ENCODE assay signal across 17 cellular contexts in the genomic region with DNA sequence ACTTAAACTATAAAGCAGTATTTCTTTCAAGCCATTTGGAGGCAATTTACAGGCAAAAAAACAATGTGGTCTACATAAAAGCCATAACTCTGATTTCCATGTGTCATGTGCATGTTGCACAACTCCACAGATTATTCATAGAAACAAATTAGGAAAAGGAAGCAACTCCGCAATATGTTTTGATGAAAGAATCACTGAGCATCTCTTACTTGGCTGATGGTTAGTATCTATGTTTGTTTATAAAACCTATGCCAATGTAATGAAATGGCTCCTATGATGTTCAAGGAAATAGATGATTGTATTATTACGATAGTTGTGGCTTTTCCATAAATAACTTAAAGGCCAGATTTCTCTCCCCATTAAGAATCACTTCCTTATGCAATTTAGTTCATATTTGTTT.
A peak's percentile ranks its signal among the peaks of the same experiment; 100 is the strongest.
DNase-seq lines count a peak whose midpoint lies in the region; ATAC-seq, FAIRE-seq and TF ChIP-seq lines count a peak whose summit lies in the region.
"Had no signal": no experiment of that assay in that cellular context is flagged by ENCODE, and none has a peak within 500 bp of the region (broad histone marks: within the 10 kb centered on the region; RNA-seq: fewer than 3 reads in every experiment).

No MANE protein-coding gene starts in this region.

- no peak overlapping the region for H3K9ac ChIP-seq in K562 (ENCODE audit: insufficient read depth in 1 of 2, low read depth in 2 of 2, low read length in 2 of 2)

- DNase-seq in AG09309 (ENCODE audit: low read depth) (peak; percentile 77), HCEC 1CT (peak; percentile 96), K562 (ENCODE audit: extremely low read depth in 1 of 4, low spot score in 3 of 4) (no peak), iris pigment epithelial cell (ENCODE audit: low read depth) (peak; percentile 88), HuH-7.5 (ENCODE audit: low spot score) (no peak), right atrium auricular region (ENCODE audit: low spot score) (no peak), testis (no peak)
- DNase-seq: activated naive CD8-positive, alpha-beta T cell treated with anti-CD3 and anti-CD28 coated beads, Interleukin-2, amount 50 U/mL, for 24 hours; DMS153; effector memory CD8-positive, alpha-beta T cell; MG63; NCI-H2029; NCI-H510A treated with DMSO at 0.1 percent for 48 hours; nucleus accumbens had no signal

- no peaks in the 10 kb centered on the region for H3K9me3 ChIP-seq in K562 (replicated peaks; ENCODE audit: control insufficient read depth, insufficient read depth, low read depth, low read length)
- H3K9me3 ChIP-seq in right atrium auricular region: no peaks in the 10 kb centered on the region
- no peaks in the 10 kb centered on the region for H3K9me3 ChIP-seq in testis
- H3K9me3 ChIP-seq: HAP-1, MG63 had no signal

- in situ Hi-C loops in K562 (cut with MboI): no loop called here

- TF ChIP-seq CTCF in AG09309 (IDR thresholded peaks at IDR 0.05; ENCODE audit: control insufficient read depth, insufficient read depth, low read depth, low read length, missing control alignments): no peak
- TF ChIP-seq CTCF in K562 (IDR thresholded peaks at IDR 0.05 in 2 of 3, conservative IDR thresholded peaks at IDR 0.05 in 1 of 3; ENCODE audit: insufficient read depth in 2 of 3, low read depth in 1 of 3, low read length in 3 of 3): no peak
- no peak for TF ChIP-seq CTCF in right atrium auricular region (IDR thresholded peaks at IDR 0.05)
- TF ChIP-seq CTCF in testis (IDR thresholded peaks at IDR 0.05): no peak

- BruUV-seq in K562 (replicated peaks; lab: Mats Ljungman, UMichigan): no TSS peak

- no peak for TF ChIP-seq POLR2A in K562 (conservative IDR thresholded peaks at IDR 0.05)
- TF ChIP-seq POLR2A in testis (IDR thresholded peaks at IDR 0.05): no peak

- intact Hi-C loops in K562 (cut with micrococcal nuclease) (no loop called here), testis (cut with DNase I; ENCODE audit: low total_unique reads) (no loop called here)

- TF ChIP-seq EP300 in K562 (IDR thresholded peaks at IDR 0.05; ENCODE audit: low read length): no peak

- H3K9me1 ChIP-seq in K562 (ENCODE audit: control insufficient read depth, insufficient read depth, low read length): no peaks in the 10 kb centered on the region

- no peak overlapping the region for H3K4me3 ChIP-seq in AG09309 (ENCODE audit: control insufficient read depth, low read depth, low read length)
- no peak overlapping the region for H3K4me3 ChIP-seq in K562
- H3K4me3 ChIP-seq in right atrium auricular region: no peak overlapping the region
- no peak overlapping the region for H3K4me3 ChIP-seq in testis
- H3K4me3 ChIP-seq: HAP-1, MG63 had no signal

- no peak for TF ChIP-seq RAD21 in K562 (CRISPR knock-in tag; conservative IDR thresholded peaks at IDR 0.05 in 1 of 2, IDR thresholded peaks at IDR 0.05 in 1 of 2)

- no peak overlapping the region for H2AFZ ChIP-seq in K562 (ENCODE audit: low read depth, low read length)

- ATAC-seq in K562: no peak
- no peak for ATAC-seq in HG03039 (IDR thresholded peaks at IDR 0.05; ENCODE audit: unreplicated experiment)
- ATAC-seq: activated naive CD8-positive, alpha-beta T cell treated with anti-CD3 and anti-CD28 coated beads, Interleukin-2, amount 50 U/mL, for 24 hours; activated T-helper 17 cell treated with anti-CD3 and anti-CD28 coated beads, Interleukin-2, amount 50 U/mL, for 72 hours; effector memory CD8-positive, alpha-beta T cell had no signal

- H3K36me3 ChIP-seq in K562 (ENCODE audit: control insufficient read depth, insufficient read depth, low read length): no peaks in the 10 kb centered on the region
- no peaks in the 10 kb centered on the region for H3K36me3 ChIP-seq in right atrium auricular region
- no peaks in the 10 kb centered on the region for H3K36me3 ChIP-seq in testis (ENCODE audit: low read depth, missing control alignments)
- H3K36me3 ChIP-seq: HAP-1, MG63 had no signal

- POLR2A ChIA-PET in K562 (lab: Yijun Ruan, JAX): no interaction called here

- H3K27ac ChIP-seq in K562 (ENCODE audit: extremely low read depth, low read depth, low read length): no peak overlapping the region
- H3K27ac ChIP-seq in right atrium auricular region: no peak overlapping the region
- no peak overlapping the region for H3K27ac ChIP-seq in testis

- no peaks in the 10 kb centered on the region for H3K27me3 ChIP-seq in K562 (ENCODE audit: control insufficient read depth in 2 of 2, insufficient read depth in 2 of 2, low read length in 2 of 2)
- H3K27me3 ChIP-seq in right atrium auricular region: no peaks in the 10 kb centered on the region
- no peaks in the 10 kb centered on the region for H3K27me3 ChIP-seq in testis
- H3K27me3 ChIP-seq: MG63 had no signal

- WGBS in K562 (ENCODE audit: insufficient coverage, low coverage, missing lambda C conversion rate): 98% methylated on average over 2 of the region's 2 CpGs
- WGBS in testis, 2 donors: 87 to 97% methylated on average over 2 of the region's 2 CpGs

- CTCF ChIA-PET in K562 (lab: Yijun Ruan, JAX; ENCODE audit: low intra/inter-chr PET ratio): no interaction called here

- FAIRE-seq in K562 (lab: Jason Lieb, UNC): no peak

- H4K20me1 ChIP-seq in K562 (replicated peaks; ENCODE audit: control insufficient read depth, insufficient read depth, low read length): no peaks in the 10 kb centered on the region

- H3K79me2 ChIP-seq in K562 (ENCODE audit: control insufficient read depth, insufficient read depth, low read length): no peaks in the 10 kb centered on the region

- no peaks in the 10 kb centered on the region for H3K4me1 ChIP-seq in K562 (replicated peaks in 1 of 2; ENCODE audit: control insufficient read depth in 2 of 2, insufficient read depth in 2 of 2, low read length in 2 of 2)
- H3K4me1 ChIP-seq in right atrium auricular region: no peaks in the 10 kb centered on the region
- no peaks in the 10 kb centered on the region for H3K4me1 ChIP-seq in testis
- H3K4me1 ChIP-seq: HAP-1 had no signal

- H3K4me2 ChIP-seq in K562 (ENCODE audit: insufficient read depth, low read length): no peak overlapping the region

TF ChIP-seq in K562, 482 proteins besides CTCF, POLR2A, EP300 and RAD21:
- no peak for TF ChIP-seq SOX6 (IDR thresholded peaks at IDR 0.05)
- peak; percentile 51; the same call in 1 of the 2 replicates for TF ChIP-seq CEBPB (tag; IDR thresholded peaks at IDR 0.05)

Comparison
In these comparisons a context has a peak if more than half of its experiments do, and no peak if none do; other contexts are left out.
1. DNase-seq: peak in AG09309 (single experiment), HCEC 1CT (single experiment) and iris pigment epithelial cell (single experiment); none in K562 (0 of 4), HuH-7.5 (single experiment), right atrium auricular region (single experiment) and testis (single experiment).